Comparison of ENCODE assay signal across 14 cellular contexts in genomic region chr9:10910779-10911178, GRCh38.
DNase-seq lines count a peak whose midpoint lies in the region; TF ChIP-seq lines count a peak whose summit lies in the region.
"Had no signal": no experiment of that assay in that cellular context is flagged by ENCODE, and none has a peak within 500 bp of the region (broad histone marks: within the 10 kb centered on the region; RNA-seq: fewer than 3 reads in every experiment).

No MANE protein-coding gene starts in this region.

- no peak overlapping the region for H3K27ac ChIP-seq in testis

- peak overlapping the region; percentile 9 to 47 for H3K4me3 ChIP-seq in testis
- H3K4me3 ChIP-seq: GM23338 had no signal

- TF ChIP-seq CTCF in chondrocyte (IDR thresholded peaks at IDR 0.05): no peak
- no peak for TF ChIP-seq CTCF in testis (IDR thresholded peaks at IDR 0.05)

- H3K4me1 ChIP-seq in testis: no peaks in the 10 kb centered on the region
- H3K4me1 ChIP-seq: BE2C, Caco-2 had no signal

- H3K4me3 Mint-ChIP-seq in chondrocyte (ENCODE audit: unreplicated experiment): no peak overlapping the region
- H3K4me3 Mint-ChIP-seq: CD4-positive, alpha-beta T cell; GM23338 had no signal

- no peak for TF ChIP-seq POLR2A in testis (IDR thresholded peaks at IDR 0.05)

- H3K9me3 Mint-ChIP-seq in chondrocyte (ENCODE audit: low read depth): peaks cover 19% of the 10 kb centered on the region

- WGBS in testis, 2 donors: 51 to 79% methylated on average over 25 of the region's 25 CpGs

- H3K4me1 Mint-ChIP-seq in chondrocyte (ENCODE audit: low read depth): no peaks in the 10 kb centered on the region

- no peaks in the 10 kb centered on the region for H3K36me3 Mint-ChIP-seq in chondrocyte (ENCODE audit: low read depth)

- H3K27me3 ChIP-seq in testis: no peaks in the 10 kb centered on the region
- H3K27me3 ChIP-seq: BE2C had no signal

- H3K27ac Mint-ChIP-seq in chondrocyte (ENCODE audit: unreplicated experiment): no peak overlapping the region
- H3K27ac Mint-ChIP-seq: CD4-positive, alpha-beta T cell; GM23338 had no signal

- no peaks in the 10 kb centered on the region for H3K9me3 ChIP-seq in testis
- H3K9me3 ChIP-seq: BE2C, Caco-2 had no signal

- peaks cover 3% of the 10 kb centered on the region for H3K27me3 Mint-ChIP-seq in chondrocyte (ENCODE audit: low read depth)
- H3K27me3 Mint-ChIP-seq: CD4-positive, alpha-beta T cell had no signal

- H3K36me3 ChIP-seq in testis (ENCODE audit: low read depth, missing control alignments): no peaks in the 10 kb centered on the region
- H3K36me3 ChIP-seq: BE2C had no signal

- intact Hi-C loops in testis (cut with DNase I; ENCODE audit: low total_unique reads): no loop called here

- DNase-seq in Daoy (ENCODE audit: low read depth): peak; percentile 10
- DNase-seq in NCI-H2029 (lab: John Stamatoyannopoulos, UW): peak; percentile 1
- DNase-seq in chondrocyte (ENCODE audit: low spot score): peak; percentile 75
- DNase-seq in testis: no peak
- DNase-seq in mesenteric fat pad (ENCODE audit: low spot score): no peak
- no peak for DNase-seq in activated naive CD4-positive, alpha-beta T cell treated with Interleukin-2 at 50 U/mL for 16 hours
- DNase-seq: ACHN; BE2C; C1 segment of cervical spinal cord; Caco-2; CD4-positive, alpha-beta T cell; GDM1; HCEC 1CT had no signal

Comparison
In these comparisons a context has a peak if more than half of its experiments do, and no peak if none do; other contexts are left out.
1. DNase-seq: peak in Daoy (single experiment), NCI-H2029 (single experiment) and chondrocyte (single experiment); none in testis (single experiment), mesenteric fat pad (single experiment) and activated naive CD4-positive, alpha-beta T cell treated with Interleukin-2 at 50 U/mL for 16 hours (single experiment).